In genomic region chr1:202680586-202681352, GRCh38 we compare ENCODE assay signal across 1 cellular context.
TF ChIP-seq lines count a peak whose summit lies in the region.

No MANE protein-coding gene starts in this region.

TF ChIP-seq in PFSK-1, 5 proteins besides CTCF, POLR2A, EP300 and RAD21 (continued from another document):
- TF ChIP-seq, protein P1, sequence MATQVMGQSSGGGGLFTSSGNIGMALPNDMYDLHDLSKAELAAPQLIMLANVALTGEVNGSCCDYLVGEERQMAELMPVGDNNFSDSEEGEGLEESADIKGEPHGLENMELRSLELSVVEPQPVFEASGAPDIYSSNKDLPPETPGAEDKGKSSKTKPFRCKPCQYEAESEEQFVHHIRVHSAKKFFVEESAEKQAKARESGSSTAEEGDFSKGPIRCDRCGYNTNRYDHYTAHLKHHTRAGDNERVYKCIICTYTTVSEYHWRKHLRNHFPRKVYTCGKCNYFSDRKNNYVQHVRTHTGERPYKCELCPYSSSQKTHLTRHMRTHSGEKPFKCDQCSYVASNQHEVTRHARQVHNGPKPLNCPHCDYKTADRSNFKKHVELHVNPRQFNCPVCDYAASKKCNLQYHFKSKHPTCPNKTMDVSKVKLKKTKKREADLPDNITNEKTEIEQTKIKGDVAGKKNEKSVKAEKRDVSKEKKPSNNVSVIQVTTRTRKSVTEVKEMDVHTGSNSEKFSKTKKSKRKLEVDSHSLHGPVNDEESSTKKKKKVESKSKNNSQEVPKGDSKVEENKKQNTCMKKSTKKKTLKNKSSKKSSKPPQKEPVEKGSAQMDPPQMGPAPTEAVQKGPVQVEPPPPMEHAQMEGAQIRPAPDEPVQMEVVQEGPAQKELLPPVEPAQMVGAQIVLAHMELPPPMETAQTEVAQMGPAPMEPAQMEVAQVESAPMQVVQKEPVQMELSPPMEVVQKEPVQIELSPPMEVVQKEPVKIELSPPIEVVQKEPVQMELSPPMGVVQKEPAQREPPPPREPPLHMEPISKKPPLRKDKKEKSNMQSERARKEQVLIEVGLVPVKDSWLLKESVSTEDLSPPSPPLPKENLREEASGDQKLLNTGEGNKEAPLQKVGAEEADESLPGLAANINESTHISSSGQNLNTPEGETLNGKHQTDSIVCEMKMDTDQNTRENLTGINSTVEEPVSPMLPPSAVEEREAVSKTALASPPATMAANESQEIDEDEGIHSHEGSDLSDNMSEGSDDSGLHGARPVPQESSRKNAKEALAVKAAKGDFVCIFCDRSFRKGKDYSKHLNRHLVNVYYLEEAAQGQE (IDR thresholded peaks at IDR 0.05; ENCODE audit: insufficient read depth in 1 of 2, low read depth in 2 of 2, low read length in 2 of 2): peak; percentile 57 to 90; a peak in 3 of 4 replicates
TF ChIP-seq in PFSK-1: peak in this region for 1.
